In the genomic region with DNA sequence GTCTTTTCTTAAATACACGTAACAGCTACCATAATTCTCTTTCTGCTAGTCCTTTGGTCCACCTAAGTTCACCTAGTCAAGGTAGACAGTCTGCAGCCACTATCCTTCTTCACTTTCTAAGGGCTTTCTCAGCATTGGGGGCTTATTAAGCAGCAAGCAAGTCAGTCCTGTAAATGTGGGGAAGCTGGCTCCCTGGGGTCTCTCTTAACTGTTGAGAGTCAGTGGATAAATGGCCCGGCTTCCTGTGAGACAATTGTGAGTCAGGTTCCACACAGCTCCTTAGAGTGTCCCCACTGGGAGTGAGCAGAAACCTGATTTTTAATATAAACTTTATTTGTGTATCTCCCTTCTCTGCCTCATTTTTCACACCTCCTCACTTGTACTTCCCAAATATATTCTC, we compare ENCODE assay signal across 19 cellular contexts.
"Had no signal": no experiment of that assay in that cellular context is flagged by ENCODE, and none has a peak within 500 bp of the region (broad histone marks: within the 10 kb centered on the region; RNA-seq: fewer than 3 reads in every experiment).

No MANE protein-coding gene starts in this region.

- H3K27me3 ChIP-seq: heart left ventricle, ovary, right atrium auricular region, sigmoid colon had no signal

- H3K27ac ChIP-seq: coronary artery, heart left ventricle, ovary, right atrium auricular region, sigmoid colon, skin epidermis had no signal

- H3K4me1 Mint-ChIP-seq: mesothelial cell of epicardium, neural crest cell had no signal

- H3K9me3 Mint-ChIP-seq: mesothelial cell of epicardium, neural crest cell had no signal

- H3K36me3 ChIP-seq: heart left ventricle, ovary, right atrium auricular region, sigmoid colon had no signal

- H3K36me3 Mint-ChIP-seq: mesothelial cell of epicardium, natural killer cell had no signal

- H3K9me3 ChIP-seq: heart left ventricle, ovary, right atrium auricular region, sigmoid colon had no signal

- H3K27ac Mint-ChIP-seq: mesothelial cell of epicardium, natural killer cell had no signal

- DNase-seq: effector CD4-positive, alpha-beta T cell; heart left ventricle; hypothalamus; islet precursor cell; mammary epithelial cell; natural killer cell; ovary; sigmoid colon; stimulated activated CD4-positive, alpha-beta T cell treated with anti-CD3 and anti-CD28 coated beads, Interleukin-2, amount 100 ng/mL, for 24 hours; stimulated activated naive CD4-positive, alpha-beta T cell; trophoblast cell had no signal

- ATAC-seq: esophagus mucosa, heart left ventricle, left lobe of liver, natural killer cell had no signal

- H3K4me3 Mint-ChIP-seq: mesothelial cell of epicardium, natural killer cell, neural crest cell had no signal

- H3K4me3 ChIP-seq: coronary artery, heart left ventricle, ovary, right atrium auricular region, sigmoid colon, skin epidermis had no signal

- FAIRE-seq: frontal cortex had no signal
